Comparison of ENCODE assay signal across 8 cellular contexts in genomic region chr16:89972244-89973234, GRCh38. TPM values are rescaled to one million over a fixed set of nuclear protein-coding genes. Genes with fewer than 3 reads are reported as not detected.
A peak's percentile ranks its signal among the peaks of the same experiment; 100 is the strongest.
DNase-seq lines count a peak whose midpoint lies in the region; ATAC-seq lines count a peak whose summit lies in the region.

No MANE protein-coding gene starts in this region.

- ATAC-seq in GM18873 (IDR thresholded peaks at IDR 0.05; ENCODE audit: low FRiP score, unreplicated experiment), result peak; percentile 64
- peak; percentile 81 for ATAC-seq in HG03108 (IDR thresholded peaks at IDR 0.05; ENCODE audit: unreplicated experiment)

- DNase-seq in AG08396 (ENCODE audit: low spot score), result peak; percentile 100
- DNase-seq in NCI-H226, result peak; percentile 82
- peak; percentile 94 for DNase-seq in activated CD4-positive, CD25-positive, alpha-beta regulatory T cell treated with anti-CD3 and anti-CD28 coated beads, Interleukin-2, amount 50 U/mL, for 72 hours
- peak; percentile 96 for DNase-seq in cerebellum (ENCODE audit: low spot score)
- peak; percentile 93 for DNase-seq in kidney tubule cell (ENCODE audit: low spot score)
- DNase-seq in stimulated activated CD4-positive, alpha-beta T cell treated with anti-CD3 and anti-CD28 coated beads, Interleukin-15, amount 100 ng/mL, for 48 hours (ENCODE audit: low read depth in 2 of 2), result peak; percentile 81 to 83

RNA-seq across cellular contexts. Expression of gene DEF8, which starts 24.0 kb away (rescaled TPM):
- 49.9 TPM for total RNA-seq in cerebellum

RNA-seq across cellular contexts. Expression of gene DBNDD1, which starts 46.7 kb away (rescaled TPM):
- 12.6 TPM for total RNA-seq in cerebellum

RNA-seq across cellular contexts. Expression of gene TUBB3, which starts 49.4 kb away (rescaled TPM):
- 832 TPM for total RNA-seq in cerebellum

RNA-seq across cellular contexts. Expression of gene MC1R, which starts 53.9 kb away (rescaled TPM):
- total RNA-seq in cerebellum, result 4.2 TPM

Comparison
In these comparisons a context has a peak if more than half of its experiments do, and no peak if none do; other contexts are left out.
1. Peak in every context shown above with its lines: DNase-seq and ATAC-seq.